Comparison of ENCODE assay signal across 8 cellular contexts in the genomic region with DNA sequence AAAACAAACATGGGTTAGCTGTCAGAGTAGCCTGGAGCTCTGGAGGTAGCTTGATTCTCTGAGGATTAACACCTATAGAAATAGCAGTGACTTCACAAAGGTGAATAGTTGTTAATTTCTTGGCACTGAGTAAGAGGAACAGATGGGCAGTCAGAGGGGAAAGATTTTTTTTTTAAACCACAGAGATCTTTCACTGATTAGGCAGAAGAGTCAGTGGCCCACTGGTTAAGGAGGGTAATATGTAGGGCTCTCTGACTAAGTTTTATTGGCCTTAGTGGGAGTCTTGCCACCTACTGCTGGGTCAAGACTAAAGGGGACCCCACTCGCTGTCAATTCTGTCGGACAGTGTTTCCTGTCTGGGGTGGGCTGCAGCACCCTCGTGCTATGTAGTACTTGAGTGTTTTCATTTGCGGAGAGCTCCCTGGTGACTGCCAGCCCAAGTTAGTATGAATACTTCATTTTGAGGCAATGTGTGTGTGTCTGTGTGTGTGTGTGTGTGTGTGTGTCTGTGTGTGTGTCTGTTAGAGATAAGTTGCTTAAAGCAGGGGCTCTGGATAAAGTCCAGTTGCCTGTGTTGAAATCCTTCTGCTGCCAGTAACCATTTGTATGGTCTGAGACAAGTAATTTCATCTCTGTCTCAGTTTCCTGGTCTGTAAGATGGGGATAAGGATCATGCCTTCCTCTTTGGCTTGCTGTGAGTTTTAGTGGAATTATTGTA.
A peak's percentile ranks its signal among the peaks of the same experiment; 100 is the strongest.
DNase-seq lines count a peak whose midpoint lies in the region; ATAC-seq and TF ChIP-seq lines count a peak whose summit lies in the region.

No MANE protein-coding gene starts in this region.

- no peak overlapping the region for H3K4me2 ChIP-seq in DND-41 (ENCODE audit: insufficient read depth, low read length)

- H3K27ac ChIP-seq in DND-41 (ENCODE audit: low read length) (no peak overlapping the region), gastroesophageal sphincter (peak overlapping the region; percentile 86 to 100 (median 90))

- POLR2A ChIA-PET in activated B cell treated with CpG ODN at 0.5 μM for 24 hours (lab: Charles Lee): interaction anchor here (0.6 to 18.1 kb wide), 32 partner anchors 8 to 198 kb away, joined by 3 to 589 read pairs (median 6); a partner anchor contains a TSS

- 56% methylated on average over 2 of the region's 4 CpGs; no CpG with 5 or more reads in 1 of the 2 donors for WGBS in gastroesophageal sphincter (ENCODE audit: low coverage in 1 of 2), 2 donors

- H3K9me3 Mint-ChIP-seq in activated B cell treated with CpG ODN at 0.5 μM for 24 hours: no peaks in the 10 kb centered on the region
- peaks cover 3% of the 10 kb centered on the region for H3K9me3 Mint-ChIP-seq in stimulated activated memory B cell treated with anti-CD40 and anti-IgM and Interleukin-4, amounts not matched to agents 10 μg/mL and 1 μg/mL and 100 μg/mL, for 72 hours
- H3K9me3 Mint-ChIP-seq in endothelial cell (ENCODE audit: unreplicated experiment): no peaks in the 10 kb centered on the region

- TF ChIP-seq CTCF in DND-41 (IDR thresholded peaks at IDR 0.05; ENCODE audit: borderline replicate concordance, extremely low read depth, low read length, poor library complexity, severe bottlenecking) (no peak), activated B cell treated with CpG ODN at 0.5 μM for 24 hours (IDR thresholded peaks at IDR 0.05) (no peak), gastroesophageal sphincter (IDR thresholded peaks at IDR 0.05) (no peak), GM13977 (IDR thresholded peaks at IDR 0.05; ENCODE audit: extremely low read depth, insufficient read depth, missing control alignments) (no peak), endothelial cell (IDR thresholded peaks at IDR 0.05; ENCODE audit: unreplicated experiment) (no peak)

- H3K27me3 Mint-ChIP-seq in activated B cell treated with CpG ODN at 0.5 μM for 24 hours: no peaks in the 10 kb centered on the region
- no peaks in the 10 kb centered on the region for H3K27me3 Mint-ChIP-seq in stimulated activated memory B cell treated with anti-CD40 and anti-IgM and Interleukin-4, amounts not matched to agents 10 μg/mL and 1 μg/mL and 100 μg/mL, for 72 hours
- H3K27me3 Mint-ChIP-seq in endothelial cell (ENCODE audit: unreplicated experiment): no peaks in the 10 kb centered on the region

- DNase-seq in DND-41 (no peak), activated B cell treated with CpG ODN at 0.5 μM for 24 hours (no peak), GM13977 (ENCODE audit: low spot score) (no peak), endothelial cell (ENCODE audit: low spot score) (no peak)

- no peaks in the 10 kb centered on the region for H3K27me3 ChIP-seq in DND-41 (ENCODE audit: insufficient read depth, low read length, poor library complexity)
- no peaks in the 10 kb centered on the region for H3K27me3 ChIP-seq in gastroesophageal sphincter

- intact Hi-C loops in activated B cell treated with CpG ODN at 0.5 μM for 24 hours (cut with micrococcal nuclease): loop anchor here (1.0 to 10.0 kb wide), 5 partner anchors 34 to 768 kb away; a partner anchor contains a TSS

- H3K4me3 ChIP-seq in DND-41 (ENCODE audit: low read depth in 1 of 2, low read length in 2 of 2): no peak overlapping the region
- no peak overlapping the region for H3K4me3 ChIP-seq in gastroesophageal sphincter

- CTCF ChIA-PET in activated B cell treated with CpG ODN at 0.5 μM for 24 hours (lab: Charles Lee): interaction anchor here (0.6 to 2.0 kb wide), 10 partner anchors 11 to 374 kb away, joined by 3 to 13 read pairs (median 3); no protein-coding TSS in a partner anchor

- H3K4me1 ChIP-seq in DND-41 (ENCODE audit: insufficient read depth, low read length) (peaks cover 8% of the 10 kb centered on the region; the same call in 1 of the 2 replicates), gastroesophageal sphincter (peaks cover 20 to 62% (median 32%) of the 10 kb centered on the region in 3 donors)

- ATAC-seq in DND-41 (ENCODE audit: insufficient read depth, low read depth) (peak; percentile 27; the same call in 1 of the 3 replicates), GM19395 (IDR thresholded peaks at IDR 0.05; ENCODE audit: unreplicated experiment) (peak; percentile 51), HG03442 (IDR thresholded peaks at IDR 0.05; ENCODE audit: unreplicated experiment) (peak; percentile 34), activated B cell treated with CpG ODN at 0.5 μM for 24 hours (ENCODE audit: low read depth) (peak; percentile 51), gastroesophageal sphincter (no peak)
- peak; percentile 61 for ATAC-seq in stimulated activated memory B cell treated with anti-CD40 and anti-IgM and Interleukin-4, amounts not matched to agents 10 μg/mL and 1 μg/mL and 100 μg/mL, for 72 hours

- H3K27ac Mint-ChIP-seq in activated B cell treated with CpG ODN at 0.5 μM for 24 hours: peak overlapping the region; percentile 93
- H3K27ac Mint-ChIP-seq in stimulated activated memory B cell treated with anti-CD40 and anti-IgM and Interleukin-4, amounts not matched to agents 10 μg/mL and 1 μg/mL and 100 μg/mL, for 72 hours: peak overlapping the region; percentile 99
- H3K27ac Mint-ChIP-seq in endothelial cell (ENCODE audit: unreplicated experiment): no peak overlapping the region

- H3K9me3 ChIP-seq in DND-41 (ENCODE audit: insufficient read depth, low read length, severe bottlenecking) (no peaks in the 10 kb centered on the region), gastroesophageal sphincter (no peaks in the 10 kb centered on the region)

- H3K79me2 ChIP-seq in DND-41 (ENCODE audit: insufficient read depth, low read length): no peaks in the 10 kb centered on the region

- no peaks in the 10 kb centered on the region for H3K36me3 ChIP-seq in DND-41 (ENCODE audit: insufficient read depth, low read length)
- H3K36me3 ChIP-seq in gastroesophageal sphincter: peaks cover 0 to under 1% of the 10 kb centered on the region in 2 donors

- no peak overlapping the region for H2AFZ ChIP-seq in DND-41 (ENCODE audit: low read depth, low read length)

- peaks cover 23% of the 10 kb centered on the region for H3K36me3 Mint-ChIP-seq in activated B cell treated with CpG ODN at 0.5 μM for 24 hours (ENCODE audit: low read depth)
- peaks cover 64% of the 10 kb centered on the region for H3K36me3 Mint-ChIP-seq in stimulated activated memory B cell treated with anti-CD40 and anti-IgM and Interleukin-4, amounts not matched to agents 10 μg/mL and 1 μg/mL and 100 μg/mL, for 72 hours
- no peaks in the 10 kb centered on the region for H3K36me3 Mint-ChIP-seq in endothelial cell (ENCODE audit: low read depth, unreplicated experiment)

- H3K4me1 Mint-ChIP-seq in activated B cell treated with CpG ODN at 0.5 μM for 24 hours (peaks cover 100% of the 10 kb centered on the region), endothelial cell (ENCODE audit: unreplicated experiment) (peaks cover 20% of the 10 kb centered on the region)
- H3K4me1 Mint-ChIP-seq in stimulated activated memory B cell treated with anti-CD40 and anti-IgM and Interleukin-4, amounts not matched to agents 10 μg/mL and 1 μg/mL and 100 μg/mL, for 72 hours: peaks cover 91% of the 10 kb centered on the region

- no peak for TF ChIP-seq POLR2A in gastroesophageal sphincter (IDR thresholded peaks at IDR 0.05)

- TF ChIP-seq EP300 in gastroesophageal sphincter (IDR thresholded peaks at IDR 0.05): no peak

- in situ Hi-C loops in GM13977 (cut with MboI; ENCODE audit: low pct_unique_long_range_greater_than_20kb, low sequenced_read_pairs, unreplicated experiment): loop anchor here (10.0 kb wide), 1 partner anchor 198 kb away; no protein-coding TSS in a partner anchor

- no peaks in the 10 kb centered on the region for H4K20me1 ChIP-seq in DND-41 (ENCODE audit: insufficient read depth, low read length)

- no peak overlapping the region for H3K9ac ChIP-seq in DND-41 (ENCODE audit: low read depth, low read length)

- peak overlapping the region; percentile 85 for H3K4me3 Mint-ChIP-seq in activated B cell treated with CpG ODN at 0.5 μM for 24 hours
- peak overlapping the region; percentile 98 for H3K4me3 Mint-ChIP-seq in stimulated activated memory B cell treated with anti-CD40 and anti-IgM and Interleukin-4, amounts not matched to agents 10 μg/mL and 1 μg/mL and 100 μg/mL, for 72 hours
- H3K4me3 Mint-ChIP-seq in endothelial cell (ENCODE audit: unreplicated experiment): no peak overlapping the region
